In genomic region chr6:170464080-170464479, GRCh38 we compare ENCODE assay signal across 32 cellular contexts.
A peak's percentile ranks its signal among the peaks of the same experiment; 100 is the strongest.
DNase-seq lines count a peak whose midpoint lies in the region; ATAC-seq, FAIRE-seq and TF ChIP-seq lines count a peak whose summit lies in the region.
"Had no signal": no experiment of that assay in that cellular context is flagged by ENCODE, and none has a peak within 500 bp of the region (broad histone marks: within the 10 kb centered on the region; RNA-seq: fewer than 3 reads in every experiment).

No MANE protein-coding gene starts in this region.

- H4K20me1 ChIP-seq in OCI-LY3 (ENCODE audit: insufficient read depth, low read length) (no peaks in the 10 kb centered on the region), hepatocyte (ENCODE audit: insufficient read depth, poor library complexity, severe bottlenecking) (no peaks in the 10 kb centered on the region), osteoblast (ENCODE audit: insufficient read depth, low read length) (no peaks in the 10 kb centered on the region), OCI-LY7 (ENCODE audit: insufficient read depth, low read length) (no peaks in the 10 kb centered on the region)

- H3K9me3 ChIP-seq in OCI-LY3 (ENCODE audit: insufficient read depth, low read length) (0 out of 2 replicates have a peak, but pooled peaks cover 6% of the 10 kb centered on the region), hepatocyte (ENCODE audit: low read depth) (no peaks in the 10 kb centered on the region), osteoblast (ENCODE audit: low read depth, low read length) (no peaks in the 10 kb centered on the region), OCI-LY7 (ENCODE audit: low read length) (peaks cover 20% of the 10 kb centered on the region)
- H3K9me3 ChIP-seq: esophagus muscularis mucosa, HAP-1, lower lobe of right lung, thoracic aorta, vagina had no signal

- peak overlapping the region in 1 of 2 donors; percentile 39 for H3K27ac Mint-ChIP-seq in natural killer cell treated with Interleukin-12 subunit alpha and Interleukin-12 subunit beta and Interleukin-15 and Interleukin-18, amount 100 ng/mL, for 72 hours
- H3K27ac Mint-ChIP-seq: activated B cell treated with CpG ODN at 0.5 μM for 24 hours; dendritic cell treated with granulocyte-macrophage colony-stimulating factor and Interleukin-4, amounts not matched to agents 40 ng/mL and 50 ng/mL, for 4 days; stimulated activated naive CD8-positive, alpha-beta T cell treated with anti-CD3 and anti-CD28 coated beads, Interleukin-15, Interleukin-2, amounts not matched to agents 100 ng/mL and 50 ng/mL, for 24 hours had no signal

- H3K4me3 Mint-ChIP-seq in natural killer cell treated with Interleukin-12 subunit alpha and Interleukin-12 subunit beta and Interleukin-15 and Interleukin-18, amount 100 ng/mL, for 72 hours, result peak overlapping the region; percentile 67
- H3K4me3 Mint-ChIP-seq: activated B cell treated with CpG ODN at 0.5 μM for 24 hours; dendritic cell treated with granulocyte-macrophage colony-stimulating factor and Interleukin-4, amounts not matched to agents 40 ng/mL and 50 ng/mL, for 4 days; naive B cell; stimulated activated naive CD8-positive, alpha-beta T cell treated with anti-CD3 and anti-CD28 coated beads, Interleukin-15, Interleukin-2, amounts not matched to agents 100 ng/mL and 50 ng/mL, for 24 hours had no signal

- H3K9me2 ChIP-seq in hepatocyte (replicated peaks; ENCODE audit: insufficient read depth) (no peaks in the 10 kb centered on the region), OCI-LY7 (ENCODE audit: insufficient read depth, low read length) (no peaks in the 10 kb centered on the region)

- intact Hi-C loops in OCI-LY7 (cut with micrococcal nuclease; ENCODE audit: unreplicated experiment), result no loop called here

- H3K27me3 ChIP-seq in OCI-LY3 (ENCODE audit: low read depth, low read length), result no peaks in the 10 kb centered on the region; the same call in 1 of the 2 replicates
- peaks cover 7% of the 10 kb centered on the region for H3K27me3 ChIP-seq in hepatocyte
- no peaks in the 10 kb centered on the region for H3K27me3 ChIP-seq in osteoblast (ENCODE audit: insufficient read depth, low read length)
- H3K27me3 ChIP-seq: vagina had no signal

- H3K27ac ChIP-seq in OCI-LY3 (ENCODE audit: low read length) (no peak overlapping the region), hepatocyte (no peak overlapping the region), osteoblast (ENCODE audit: low read depth, low read length) (no peak overlapping the region), OCI-LY7 (ENCODE audit: low read depth, low read length, poor library complexity, severe bottlenecking) (no peak overlapping the region)
- H3K27ac ChIP-seq: esophagus muscularis mucosa, lower lobe of right lung, SK-N-MC, thoracic aorta, vagina had no signal

- H3K4me1 ChIP-seq in OCI-LY3 (ENCODE audit: low read length) (peaks cover 12% of the 10 kb centered on the region; the same call in 1 of the 2 replicates), hepatocyte (ENCODE audit: insufficient read depth) (no peaks in the 10 kb centered on the region), osteoblast (ENCODE audit: insufficient read depth, low read length) (peaks cover 6% of the 10 kb centered on the region), OCI-LY7 (ENCODE audit: insufficient read depth, low read length, poor library complexity, severe bottlenecking) (no peaks in the 10 kb centered on the region)
- H3K4me1 ChIP-seq: BE2C, HAP-1, vagina had no signal

- H3K79me2 ChIP-seq in OCI-LY3 (ENCODE audit: low read length) (no peaks in the 10 kb centered on the region), hepatocyte (no peaks in the 10 kb centered on the region), osteoblast (ENCODE audit: insufficient read depth, low read length) (no peaks in the 10 kb centered on the region), OCI-LY7 (ENCODE audit: insufficient read depth, low read depth, low read length) (no peaks in the 10 kb centered on the region)

- POLR2A ChIA-PET in OCI-LY7 (lab: Charles Lee), result no interaction called here

- FAIRE-seq in D721Med (lab: Jason Lieb, UNC), result no peak
- FAIRE-seq: endometrium, small intestine had no signal

- DNase-seq in Ammon's horn (ENCODE audit: low spot score) (peak; percentile 0), hepatocyte (ENCODE audit: low spot score) (no peak), D721Med (ENCODE audit: insufficient read length, low spot score) (no peak), osteoblast (ENCODE audit: insufficient read length, low spot score, missing footprints) (no peak), OCI-LY7 (ENCODE audit: low spot score) (no peak)
- no peak for DNase-seq in natural killer cell treated with Interleukin-12 subunit alpha and Interleukin-12 subunit beta and Interleukin-15 and Interleukin-18, amount 100 ng/mL, for 72 hours (ENCODE audit: low spot score)
- DNase-seq: activated B cell treated with CpG ODN at 0.5 μM for 24 hours; activated CD4-positive, alpha-beta T cell treated with anti-CD3 and anti-CD28 coated beads, Interleukin-2, amount 50 U/mL, for 1 hour; BE2C; foreskin fibroblast; lower lobe of right lung; midbrain; MM.1S; naive B cell; NCI-H1105 treated with DMSO at 0.1 percent for 48 hours; NCI-H187 treated with DMSO at 0.1 percent for 48 hours; NCI-H2171 treated with DMSO at 0.1 percent for 48 hours; PC-3; retina; small intestine; stimulated activated CD4-positive, alpha-beta T cell treated with anti-CD3 and anti-CD28 coated beads, Interleukin-1b, Interleukin-23, amount 100 ng/mL, for 48 hours; T-helper 1 cell had no signal

- no TSS peak for BruUV-seq in OCI-LY7 (replicated peaks; lab: Mats Ljungman, UMichigan)

- no peaks in the 10 kb centered on the region for H3K27me3 Mint-ChIP-seq in natural killer cell treated with Interleukin-12 subunit alpha and Interleukin-12 subunit beta and Interleukin-15 and Interleukin-18, amount 100 ng/mL, for 72 hours
- H3K27me3 Mint-ChIP-seq: dendritic cell treated with granulocyte-macrophage colony-stimulating factor and Interleukin-4, amounts not matched to agents 40 ng/mL and 50 ng/mL, for 4 days had no signal

- H3K36me3 ChIP-seq in OCI-LY3 (replicated peaks; ENCODE audit: low read depth, low read length) (no peaks in the 10 kb centered on the region), hepatocyte (replicated peaks; ENCODE audit: insufficient read depth, low read depth) (no peaks in the 10 kb centered on the region), osteoblast (ENCODE audit: insufficient read depth, low read length) (no peaks in the 10 kb centered on the region), OCI-LY7 (ENCODE audit: insufficient read depth, low read length) (no peaks in the 10 kb centered on the region)
- H3K36me3 ChIP-seq: BE2C, esophagus muscularis mucosa, HAP-1, lower lobe of right lung, thoracic aorta, vagina had no signal

- no peaks in the 10 kb centered on the region for H3K9me3 Mint-ChIP-seq in natural killer cell treated with Interleukin-12 subunit alpha and Interleukin-12 subunit beta and Interleukin-15 and Interleukin-18, amount 100 ng/mL, for 72 hours
- H3K9me3 Mint-ChIP-seq: naive B cell had no signal

- WGBS in hepatocyte (ENCODE audit: low lambda C conversion rate, missing lambda C conversion rate), result 86% methylated on average over 9 of the region's 9 CpGs

- CTCF ChIA-PET in OCI-LY7 (lab: Charles Lee; ENCODE audit: unreplicated experiment), result interaction anchor here (0.6 kb wide), 1 partner anchor 14 kb away, joined by 4 read pairs; no protein-coding TSS in a partner anchor

- H3K4me3 ChIP-seq in OCI-LY3 (ENCODE audit: low read length) (no peak overlapping the region), hepatocyte (no peak overlapping the region), osteoblast (ENCODE audit: insufficient read depth, low read length) (no peak overlapping the region), OCI-LY7 (ENCODE audit: low read depth, low read length, poor library complexity, severe bottlenecking) (no peak overlapping the region)
- H3K4me3 ChIP-seq: esophagus muscularis mucosa, HAP-1, lower lobe of right lung, SK-N-MC, thoracic aorta, vagina had no signal

- TF ChIP-seq CTCF in OCI-LY3 (IDR thresholded peaks at IDR 0.05; ENCODE audit: low read depth, low read length) (no peak), hepatocyte (IDR thresholded peaks at IDR 0.05; ENCODE audit: poor library complexity) (no peak), D721Med (IDR thresholded peaks at IDR 0.05; ENCODE audit: insufficient read depth, missing control alignments) (no peak), osteoblast (IDR thresholded peaks at IDR 0.05; ENCODE audit: extremely low read depth, low read depth, low read length) (no peak), OCI-LY7 (conservative IDR thresholded peaks at IDR 0.05; ENCODE audit: low read length) (no peak)

- H3K9ac ChIP-seq in OCI-LY3 (ENCODE audit: low read length), result no peak overlapping the region

- peaks cover 6% of the 10 kb centered on the region for H3K36me3 Mint-ChIP-seq in natural killer cell treated with Interleukin-12 subunit alpha and Interleukin-12 subunit beta and Interleukin-15 and Interleukin-18, amount 100 ng/mL, for 72 hours
- H3K36me3 Mint-ChIP-seq: naive B cell had no signal

- peak; percentile 8 for ATAC-seq in GM19023 (IDR thresholded peaks at IDR 0.05; ENCODE audit: unreplicated experiment)
- no peak for ATAC-seq in natural killer cell treated with Interleukin-12 subunit alpha and Interleukin-12 subunit beta and Interleukin-15 and Interleukin-18, amount 100 ng/mL, for 72 hours
- ATAC-seq: PC-3 had no signal

- H2AFZ ChIP-seq in OCI-LY3 (ENCODE audit: low read depth, low read length) (no peak overlapping the region), hepatocyte (no peak overlapping the region), osteoblast (ENCODE audit: low read length) (no peak overlapping the region), OCI-LY7 (ENCODE audit: low read length) (no peak overlapping the region)

- H3K4me1 Mint-ChIP-seq in natural killer cell treated with Interleukin-12 subunit alpha and Interleukin-12 subunit beta and Interleukin-15 and Interleukin-18, amount 100 ng/mL, for 72 hours (ENCODE audit: low read depth in 2 of 2), result peaks cover 50 to 64% of the 10 kb centered on the region in 2 donors

- H3K4me2 ChIP-seq in OCI-LY3 (ENCODE audit: low read length) (peak overlapping the region; percentile 5; the same call in 1 of the 2 replicates), hepatocyte (no peak overlapping the region), osteoblast (ENCODE audit: insufficient read depth, low read length) (no peak overlapping the region), OCI-LY7 (ENCODE audit: low read length) (no peak overlapping the region)
